ENCODE assay signal across 13 cellular contexts in the genomic region with DNA sequence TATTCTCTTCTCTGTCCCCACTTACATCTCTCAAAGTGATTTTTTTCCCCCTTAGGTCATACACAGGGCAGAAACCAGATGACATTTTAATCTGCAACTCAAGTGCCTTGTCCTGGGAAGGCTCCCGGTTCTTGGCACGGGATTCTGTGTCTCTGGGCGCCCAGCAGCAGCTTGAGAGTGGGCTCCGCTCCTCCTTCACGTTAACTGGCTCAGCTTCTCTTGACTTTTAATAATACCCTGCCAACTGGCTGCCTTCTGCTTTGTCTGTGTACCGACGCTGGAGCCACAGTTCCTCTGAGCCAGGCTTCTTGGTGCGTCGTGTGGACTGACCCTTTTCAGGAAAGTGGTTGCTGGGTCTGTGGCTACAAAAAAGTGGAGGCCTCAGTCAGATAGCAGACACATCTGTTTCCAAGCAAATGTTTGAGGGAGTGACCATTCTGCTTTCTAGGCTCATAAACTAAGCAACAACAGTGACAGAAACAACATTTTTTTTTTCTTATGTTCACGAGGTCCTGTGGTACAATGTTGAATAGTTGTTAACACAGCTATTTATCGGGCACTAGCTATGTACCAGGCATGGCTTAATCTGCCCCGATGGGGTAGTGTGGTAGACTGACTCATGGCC.
DNase-seq lines count a peak whose midpoint lies in the region; ATAC-seq, FAIRE-seq and TF ChIP-seq lines count a peak whose summit lies in the region.
"Had no signal": no experiment of that assay in that cellular context is flagged by ENCODE, and none has a peak within 500 bp of the region (broad histone marks: within the 10 kb centered on the region; RNA-seq: fewer than 3 reads in every experiment).

No MANE protein-coding gene starts in this region.

- TF ChIP-seq CTCF in liver (IDR thresholded peaks at IDR 0.05; ENCODE audit: low read depth, low read length, missing input control) (no peak), HepG2 (CRISPR knock-in tag; IDR thresholded peaks at IDR 0.05) (no peak), fibroblast of lung (conservative IDR thresholded peaks at IDR 0.05 in 1 of 2, IDR thresholded peaks at IDR 0.05 in 1 of 2; ENCODE audit: low read depth in 1 of 2, low read length in 2 of 2) (no peak), endothelial cell (IDR thresholded peaks at IDR 0.05; ENCODE audit: unreplicated experiment) (no peak)

- H4K20me1 ChIP-seq in HepG2 (ENCODE audit: insufficient read depth, low read length) (no peaks in the 10 kb centered on the region), fibroblast of lung (ENCODE audit: control insufficient read depth, extremely low read depth, insufficient read depth, low read length) (no peaks in the 10 kb centered on the region)

- no peak overlapping the region for H3K27ac Mint-ChIP-seq in endothelial cell (ENCODE audit: unreplicated experiment)

- TF ChIP-seq POLR2A in HepG2 (IDR thresholded peaks at IDR 0.05; ENCODE audit: insufficient read depth in 1 of 2, low read depth in 2 of 2, low read length in 2 of 2) = no peak

- DNase-seq in HepG2 (ENCODE audit: low spot score) (no peak), fibroblast of lung (ENCODE audit: low read depth in 2 of 2) (peak; percentile 6 to 27), mesenchymal stem cell (peak; percentile 71), endothelial cell (ENCODE audit: low spot score) (no peak), NCI-H128 (lab: John Stamatoyannopoulos, UW; ENCODE audit: unreplicated experiment) (no peak), NCI-H1417 treated with DMSO at 0.1 percent for 48 hours (lab: John Stamatoyannopoulos, UW) (no peak)
- DNase-seq: ACHN, GOT3, kidney glomerular epithelial cell, MG63, NCI-H82 had no signal

- no peak overlapping the region for H3K4me3 Mint-ChIP-seq in endothelial cell (ENCODE audit: unreplicated experiment)

- H3K4ac ChIP-seq in mesenchymal stem cell (ENCODE audit: low read depth in 1 of 2, low read length in 2 of 2) = peak overlapping the region in 1 of 2 experiments; percentile 15

- H3K9me3 ChIP-seq in liver (ENCODE audit: control insufficient read depth in 4 of 4, low read length in 3 of 4) = no peaks in the 10 kb centered on the region
- H3K9me3 ChIP-seq in HepG2 (ENCODE audit: low read length) = no peaks in the 10 kb centered on the region
- H3K9me3 ChIP-seq in fibroblast of lung (ENCODE audit: control insufficient read depth, insufficient read depth, low read depth, low read length) = no peaks in the 10 kb centered on the region
- H3K9me3 ChIP-seq in mesenchymal stem cell (ENCODE audit: control insufficient read depth, low read length) = no peaks in the 10 kb centered on the region
- H3K9me3 ChIP-seq: MG63 had no signal

- H3K9ac ChIP-seq in liver (ENCODE audit: low read depth in 1 of 2, low read length in 2 of 2) = no peak overlapping the region
- H3K9ac ChIP-seq in HepG2 (ENCODE audit: insufficient read depth, low read depth, low read length) = no peak overlapping the region
- no peak overlapping the region for H3K9ac ChIP-seq in fibroblast of lung (ENCODE audit: insufficient read depth, low read length)
- H3K9ac ChIP-seq in mesenchymal stem cell (ENCODE audit: low read length) = no peak overlapping the region

- H3K79me2 ChIP-seq in HepG2 (ENCODE audit: insufficient read depth, low read length) (no peaks in the 10 kb centered on the region), fibroblast of lung (ENCODE audit: control insufficient read depth, insufficient read depth, low read length) (no peaks in the 10 kb centered on the region)

- intact Hi-C loops in HepG2 (cut with micrococcal nuclease; ENCODE audit: unreplicated experiment) = no loop called here

- POLR2A ChIA-PET in HepG2 (lab: Yijun Ruan, JAX) = no interaction called here

- no peak for FAIRE-seq in HepG2 (lab: Jason Lieb, UNC)

- no peak overlapping the region for H2BK5ac ChIP-seq in mesenchymal stem cell (ENCODE audit: low read depth, low read length, poor library complexity, severe bottlenecking)

- WGBS in liver = 66% methylated on average over 12 of the region's 12 CpGs
- WGBS in HepG2 (ENCODE audit: low lambda C conversion rate) = 53% methylated on average over 12 of the region's 12 CpGs
- 26% methylated on average over 12 of the region's 12 CpGs for WGBS in mesenchymal stem cell

- CTCF ChIA-PET in HepG2 (lab: Yijun Ruan, JAX; ENCODE audit: low intra/inter-chr PET ratio, low total read pairs) = no interaction called here

- H2BK120ac ChIP-seq in mesenchymal stem cell (ENCODE audit: low read depth, low read length) = no peak overlapping the region

- H3K27ac ChIP-seq in liver (ENCODE audit: low read depth in 1 of 2, low read length in 2 of 2) (no peak overlapping the region), HepG2 (ENCODE audit: extremely low read length, insufficient read depth, low read length) (no peak overlapping the region), fibroblast of lung (ENCODE audit: insufficient read depth, low read length) (no peak overlapping the region), mesenchymal stem cell (ENCODE audit: low read length, poor library complexity, severe bottlenecking) (no peak overlapping the region)

- H2BK15ac ChIP-seq in mesenchymal stem cell (ENCODE audit: low read depth, poor library complexity, severe bottlenecking) = no peak overlapping the region

- TF ChIP-seq EP300 in HepG2 (IDR thresholded peaks at IDR 0.05; ENCODE audit: low read depth in 2 of 2, low read length in 2 of 2) (no peak), HepG2 (CRISPR knock-in tag; IDR thresholded peaks at IDR 0.05; ENCODE audit: borderline replicate concordance) (no peak)

- ATAC-seq in HepG2 (no peak), HG02642 (IDR thresholded peaks at IDR 0.05; ENCODE audit: poor library complexity, unreplicated experiment) (no peak)

- no peak overlapping the region for H4K8ac ChIP-seq in mesenchymal stem cell (ENCODE audit: low read length)

- H3K23ac ChIP-seq in mesenchymal stem cell (ENCODE audit: low read length in 2 of 2) = peak overlapping the region in 1 of 2 experiments; percentile 18

- H3K4me2 ChIP-seq in HepG2 (ENCODE audit: low read depth, low read length) (no peak overlapping the region), fibroblast of lung (ENCODE audit: extremely low read depth, insufficient read depth, low read length) (no peak overlapping the region), mesenchymal stem cell (ENCODE audit: low read length, poor library complexity, severe bottlenecking) (no peak overlapping the region)

- no peak overlapping the region for H3K18ac ChIP-seq in mesenchymal stem cell (ENCODE audit: low read depth in 1 of 2, low read length in 2 of 2)

- no peak overlapping the region for H3K14ac ChIP-seq in mesenchymal stem cell (ENCODE audit: low read length in 2 of 2)

- H3K9me3 Mint-ChIP-seq in endothelial cell (ENCODE audit: unreplicated experiment) = no peaks in the 10 kb centered on the region

- BruUV-seq in HepG2 (replicated peaks; lab: Mats Ljungman, UMichigan) = no TSS peak

- H4K91ac ChIP-seq in mesenchymal stem cell (ENCODE audit: low read length) = no peak overlapping the region

- H3K36me3 Mint-ChIP-seq in endothelial cell (ENCODE audit: low read depth, unreplicated experiment) = no peaks in the 10 kb centered on the region

- H2AFZ ChIP-seq in HepG2 (ENCODE audit: low read length) (no peak overlapping the region), fibroblast of lung (ENCODE audit: low read length) (no peak overlapping the region), mesenchymal stem cell (ENCODE audit: low read depth, low read length) (no peak overlapping the region)

- H3K4me3 ChIP-seq in liver (ENCODE audit: low read depth in 1 of 3, low read length in 3 of 3) (no peak overlapping the region), HepG2 (replicated peaks in 1 of 3; ENCODE audit: insufficient read depth in 1 of 3, low read depth in 2 of 3, low read length in 3 of 3) (no peak overlapping the region), fibroblast of lung (replicated peaks in 1 of 4; ENCODE audit: control extremely low read depth in 1 of 4, insufficient read depth in 1 of 4, low read depth in 3 of 4, low read length in 4 of 4) (no peak overlapping the region), mesenchymal stem cell (ENCODE audit: insufficient read depth in 1 of 2, low read depth in 1 of 2, low read length in 2 of 2) (no peak overlapping the region)
- H3K4me3 ChIP-seq: MG63 had no signal

- in situ Hi-C loops in HepG2 (cut with HindIII; ENCODE audit: extremely low pct_ligation_motif_present, low pct_unique_long_range_greater_than_20kb) = no loop called here

- H3K36me3 ChIP-seq in liver (ENCODE audit: control insufficient read depth in 4 of 4, insufficient read depth in 3 of 4, low read depth in 1 of 4, low read length in 3 of 4) = no peaks in the 10 kb centered on the region
- no peaks in the 10 kb centered on the region for H3K36me3 ChIP-seq in HepG2 (replicated peaks in 1 of 2; ENCODE audit: control insufficient read depth in 1 of 2, insufficient read depth in 2 of 2, low read length in 2 of 2)
- H3K36me3 ChIP-seq in fibroblast of lung (ENCODE audit: control insufficient read depth, insufficient read depth, low read length) = no peaks in the 10 kb centered on the region
- H3K36me3 ChIP-seq in mesenchymal stem cell (ENCODE audit: control insufficient read depth in 1 of 2, insufficient read depth in 2 of 2, low read depth in 1 of 2, low read length in 2 of 2) = no peaks in the 10 kb centered on the region
- H3K36me3 ChIP-seq: MG63 had no signal

- H3K27me3 ChIP-seq in liver (ENCODE audit: control insufficient read depth in 4 of 4, insufficient read depth in 4 of 4, low read length in 3 of 4) = no peaks in the 10 kb centered on the region
- H3K27me3 ChIP-seq in HepG2 (ENCODE audit: control insufficient read depth in 1 of 2, insufficient read depth in 2 of 2, low read length in 2 of 2) = peaks cover 4 to 38% of the 10 kb centered on the region in 2 experiments; a peak in 4 of 5 replicates
- H3K27me3 ChIP-seq in fibroblast of lung (ENCODE audit: control insufficient read depth, insufficient read depth, low read length) = no peaks in the 10 kb centered on the region
- peaks cover 14 to 63% of the 10 kb centered on the region in 2 experiments for H3K27me3 ChIP-seq in mesenchymal stem cell (ENCODE audit: control insufficient read depth in 1 of 2, insufficient read depth in 1 of 2, low read length in 2 of 2)
- H3K27me3 ChIP-seq: MG63 had no signal

- H2BK12ac ChIP-seq in mesenchymal stem cell (ENCODE audit: low read length in 2 of 2) = no peak overlapping the region

- no peaks in the 10 kb centered on the region for H3K4me1 Mint-ChIP-seq in endothelial cell (ENCODE audit: unreplicated experiment)

- no peak overlapping the region for H2AK5ac ChIP-seq in mesenchymal stem cell (ENCODE audit: low read length, severe bottlenecking)

- H3K27me3 Mint-ChIP-seq in endothelial cell (ENCODE audit: unreplicated experiment) = peaks cover 1% of the 10 kb centered on the region

- H3K79me1 ChIP-seq in mesenchymal stem cell (replicated peaks; ENCODE audit: low read length, poor library complexity, severe bottlenecking) = no peaks in the 10 kb centered on the region

- TF ChIP-seq RAD21 in liver (IDR thresholded peaks at IDR 0.05) = no peak
- no peak for TF ChIP-seq RAD21 in HepG2 (CRISPR knock-in tag; IDR thresholded peaks at IDR 0.05)

- no peaks in the 10 kb centered on the region for H3K4me1 ChIP-seq in liver (ENCODE audit: control insufficient read depth in 4 of 4, insufficient read depth in 4 of 4, low read length in 3 of 4)
- H3K4me1 ChIP-seq in HepG2 (ENCODE audit: insufficient read depth, low read length) = no peaks in the 10 kb centered on the region
- H3K4me1 ChIP-seq in fibroblast of lung (ENCODE audit: control insufficient read depth, extremely low read depth, insufficient read depth, low read length) = no peaks in the 10 kb centered on the region
- no peaks in the 10 kb centered on the region for H3K4me1 ChIP-seq in mesenchymal stem cell (ENCODE audit: control insufficient read depth, insufficient read depth, low read depth, low read length)

Comparison
In these comparisons a context has a peak if more than half of its experiments do, and no peak if none do; other contexts are left out.
1. DNase-seq: peak in fibroblast of lung (2 of 2) and mesenchymal stem cell (single experiment); none in HepG2 (single experiment), endothelial cell (single experiment), NCI-H128 (single experiment) and NCI-H1417 treated with DMSO at 0.1 percent for 48 hours (single experiment).